9 cellular contexts compared by ENCODE assay signal in genomic region chrX:74450803-74451449, GRCh38. TPM values are rescaled to one million over a fixed set of nuclear protein-coding genes. Genes with fewer than 3 reads are reported as not detected.
DNase-seq lines count a peak whose midpoint lies in the region; ATAC-seq and TF ChIP-seq lines count a peak whose summit lies in the region.
"Had no signal": no experiment of that assay in that cellular context is flagged by ENCODE, and none has a peak within 500 bp of the region (broad histone marks: within the 10 kb centered on the region; RNA-seq: fewer than 3 reads in every experiment).

No MANE protein-coding gene starts in this region.

- peak; percentile 50 to 51 for ATAC-seq in lower lobe of right lung
- ATAC-seq in HG03196 (IDR thresholded peaks at IDR 0.05; ENCODE audit: unreplicated experiment), result no peak
- no peak for ATAC-seq in HG03280 (IDR thresholded peaks at IDR 0.05; ENCODE audit: unreplicated experiment)

- H3K4me1 ChIP-seq in adrenal gland (replicated peaks in 1 of 2) (peaks cover 0 to 7% of the 10 kb centered on the region in 2 donors), lower lobe of right lung (no peaks in the 10 kb centered on the region)

- no peaks in the 10 kb centered on the region for H3K36me3 ChIP-seq in adrenal gland (replicated peaks in 1 of 2)
- H3K36me3 ChIP-seq in lower lobe of right lung, result no peaks in the 10 kb centered on the region

- TF ChIP-seq POLR2A in adrenal gland (IDR thresholded peaks at IDR 0.05), result no peak
- no peak for TF ChIP-seq POLR2A in erythroblast (IDR thresholded peaks at IDR 0.05; ENCODE audit: low read length)

- TF ChIP-seq CTCF in adrenal gland (IDR thresholded peaks at IDR 0.05) (no peak), lower lobe of right lung (IDR thresholded peaks at IDR 0.05) (no peak)

- H3K27ac ChIP-seq in adrenal gland (peak overlapping the region; percentile 17 to 70 (median 27)), lower lobe of right lung (no peak overlapping the region)

- H3K27me3 ChIP-seq in adrenal gland, result no peaks in the 10 kb centered on the region
- no peaks in the 10 kb centered on the region for H3K27me3 ChIP-seq in lower lobe of right lung (ENCODE audit: low read depth)

- 6 to 36% (median 25%) methylated on average over 1 of the region's 1 CpG for WGBS in adrenal gland, 4 donors

- H3K4me3 ChIP-seq in Jurkat, Clone E6-1 (ENCODE audit: low read length), result no peak overlapping the region
- no peak overlapping the region for H3K4me3 ChIP-seq in adrenal gland
- H3K4me3 ChIP-seq in lower lobe of right lung, result no peak overlapping the region

- H3K9me3 ChIP-seq in adrenal gland (replicated peaks in 1 of 3) (no peaks in the 10 kb centered on the region), lower lobe of right lung (no peaks in the 10 kb centered on the region)

- intact Hi-C loops in adrenal gland (cut with DNase I) (no loop called here), lower lobe of right lung (cut with DNase I) (no loop called here)

- DNase-seq in Ammon's horn (ENCODE audit: low spot score) (peak; percentile 24), adrenal gland (peak in 6 of 7 donors; percentile 33 to 69 (median 60)), lower lobe of right lung (no peak), erythroblast (lab: John Stamatoyannopoulos, UW) (no peak)
- DNase-seq in Jurkat, Clone E6-1 (ENCODE audit: low read depth, low spot score), result peak; percentile 24
- DNase-seq in effector CD4-positive, alpha-beta T cell, result no peak
- DNase-seq: NCI-H510A had no signal

RNA-seq across cellular contexts. Expression of gene SLC16A2, which starts 29.6 kb away (rescaled TPM):
- 0.29 TPM for polyA plus RNA-seq in Jurkat, Clone E6-1 (2012; ENCODE audit: insufficient read depth, insufficient read length)
- total RNA-seq in adrenal gland (100 to 1,000 TPM in 1 of 8 donors, 10 to 100 TPM in 7; 36.8 to 109 (median 56.6) TPM), lower lobe of right lung (7.2 TPM)
- 10 to 100 TPM in 2 of 3 donors, 1 to 10 TPM in 1; 9.3 to 97.9 (median 13.4) TPM for polyA plus RNA-seq in adrenal gland

Comparison
In these comparisons a context has a peak if more than half of its experiments do, and no peak if none do; other contexts are left out.
1. DNase-seq: peak in Ammon's horn (single experiment), Jurkat, Clone E6-1 (single experiment) and adrenal gland (6 of 7); none in lower lobe of right lung (single experiment), effector CD4-positive, alpha-beta T cell (single experiment) and erythroblast (0 of 2).
2. ATAC-seq: peak in lower lobe of right lung (2 of 2); none in HG03196 (single experiment) and HG03280 (single experiment).